In the genomic region with DNA sequence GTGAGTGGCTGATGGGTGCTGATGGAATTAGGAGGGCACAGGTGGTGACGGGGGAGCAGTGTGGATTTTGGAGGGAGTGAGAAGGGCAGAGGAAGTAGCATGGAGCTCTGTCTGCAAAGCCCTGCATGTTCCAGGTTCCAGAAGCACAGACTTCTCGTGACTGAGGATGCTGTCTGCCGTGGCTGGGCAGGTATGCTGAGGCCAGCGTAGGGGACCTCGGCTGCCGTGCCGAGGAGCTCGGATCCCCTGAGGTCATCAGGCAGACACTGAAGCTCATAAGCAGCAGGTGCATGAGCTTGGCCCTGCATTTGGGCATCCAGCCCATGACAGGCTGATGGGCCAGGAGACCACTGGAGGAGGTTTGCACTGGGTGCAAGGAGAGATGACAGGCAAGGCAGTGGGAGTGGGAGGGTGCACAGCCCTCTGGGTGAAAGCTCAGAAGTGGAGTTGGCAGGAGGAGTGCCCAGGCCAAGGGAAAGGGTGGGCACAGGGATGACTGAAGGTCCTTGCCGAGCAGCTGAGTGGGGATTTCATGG, we compare ENCODE assay signal across 1 cellular context.
TF ChIP-seq lines count a peak whose summit lies in the region.

No MANE protein-coding gene starts in this region.

TF ChIP-seq in WTC11, 78 proteins besides CTCF, POLR2A, EP300 and RAD21 (continued from another document):
- TF ChIP-seq, protein P1, sequence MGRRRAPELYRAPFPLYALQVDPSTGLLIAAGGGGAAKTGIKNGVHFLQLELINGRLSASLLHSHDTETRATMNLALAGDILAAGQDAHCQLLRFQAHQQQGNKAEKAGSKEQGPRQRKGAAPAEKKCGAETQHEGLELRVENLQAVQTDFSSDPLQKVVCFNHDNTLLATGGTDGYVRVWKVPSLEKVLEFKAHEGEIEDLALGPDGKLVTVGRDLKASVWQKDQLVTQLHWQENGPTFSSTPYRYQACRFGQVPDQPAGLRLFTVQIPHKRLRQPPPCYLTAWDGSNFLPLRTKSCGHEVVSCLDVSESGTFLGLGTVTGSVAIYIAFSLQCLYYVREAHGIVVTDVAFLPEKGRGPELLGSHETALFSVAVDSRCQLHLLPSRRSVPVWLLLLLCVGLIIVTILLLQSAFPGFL (CRISPR knock-in tag; IDR thresholded peaks at IDR 0.05; ENCODE audit: borderline replicate concordance) = no peak
- TF ChIP-seq FOXJ3 (CRISPR knock-in tag; IDR thresholded peaks at IDR 0.05; ENCODE audit: borderline replicate concordance) (no peak), ZNF423 (CRISPR knock-in tag; IDR thresholded peaks at IDR 0.05) (no peak), ZNF121 (CRISPR knock-in tag; IDR thresholded peaks at IDR 0.05) (no peak), MYBL2 (CRISPR knock-in tag; IDR thresholded peaks at IDR 0.05) (no peak), ATF1 (CRISPR knock-in tag; IDR thresholded peaks at IDR 0.05) (no peak)
